Comparison of ENCODE assay signal across 28 cellular contexts in genomic region chr3:25493246-25493645, GRCh38.
A peak's percentile ranks its signal among the peaks of the same experiment; 100 is the strongest.
DNase-seq lines count a peak whose midpoint lies in the region; TF ChIP-seq lines count a peak whose summit lies in the region.
"Had no signal": no experiment of that assay in that cellular context is flagged by ENCODE, and none has a peak within 500 bp of the region (broad histone marks: within the 10 kb centered on the region; RNA-seq: fewer than 3 reads in every experiment).

No MANE protein-coding gene starts in this region.

- 65 to 75% methylated on average over 3 of the region's 3 CpGs for WGBS in sigmoid colon, 2 donors

- TF ChIP-seq POLR2A in sigmoid colon (IDR thresholded peaks at IDR 0.05): no peak

- no peaks in the 10 kb centered on the region for H3K27me3 ChIP-seq in sigmoid colon
- H3K27me3 ChIP-seq: BLaER1, body of pancreas, Peyer's patch had no signal

- H3K4me1 ChIP-seq in sigmoid colon: peaks cover 0 to 29% (median 16%) of the 10 kb centered on the region in 4 donors
- H3K4me1 ChIP-seq: BLaER1, body of pancreas, HAP-1, Peyer's patch had no signal

- peaks cover 19% of the 10 kb centered on the region for H3K4me1 Mint-ChIP-seq in progenitor cell of endocrine pancreas (ENCODE audit: low read depth)
- H3K4me1 Mint-ChIP-seq: activated CD4-positive, alpha-beta T cell treated with anti-CD3 and anti-CD28 coated beads, Interleukin-2, amount 10 ng/mL, durations not matched to agents 7 days and 5 days; activated naive CD8-positive, alpha-beta T cell treated with anti-CD3 and anti-CD28 coated beads, Interleukin-2, amount 10 ng/mL, durations not matched to agents 7 days and 5 days; naive thymus-derived CD8-positive, alpha-beta T cell; stimulated activated effector memory CD8-positive, alpha-beta T cell treated with anti-CD3 and anti-CD28 coated beads, Interleukin-12 subunit alpha, Interleukin-12 subunit beta, amount 100 ng/mL, for 72 hours had no signal

- no peak for TF ChIP-seq EP300 in sigmoid colon (IDR thresholded peaks at IDR 0.05)

- DNase-seq in M059J (ENCODE audit: low read depth): peak; percentile 84
- peak; percentile 66 for DNase-seq in astrocyte of the hippocampus (ENCODE audit: low read depth, low spot score)
- peak; percentile 38 for DNase-seq in fibroblast of pulmonary artery (ENCODE audit: low read depth)
- no peak for DNase-seq in progenitor cell of endocrine pancreas (ENCODE audit: low spot score, unreplicated experiment)
- DNase-seq in sigmoid colon: no peak
- DNase-seq in NAMALWA (ENCODE audit: low spot score): no peak
- no peak for DNase-seq in globus pallidus (ENCODE audit: low spot score)
- DNase-seq in islet precursor cell: no peak
- DNase-seq: activated CD4-positive, alpha-beta T cell treated with anti-CD3 and anti-CD28 coated beads, Interleukin-2, amount 10 ng/mL, durations not matched to agents 7 days and 5 days; activated gamma-delta T cell treated with Interleukin-2 at 50 U/mL for 16 hours; activated naive CD8-positive, alpha-beta T cell treated with anti-CD3 and anti-CD28 coated beads, Interleukin-2, amount 10 ng/mL, durations not matched to agents 7 days and 5 days; activated T-cell treated with anti-CD3 and anti-CD28 coated beads, Interleukin-2, amount 50 U/mL, for 4 hours; body of pancreas; DMS153; KG1; naive thymus-derived CD8-positive, alpha-beta T cell; NCI-H1436 treated with DMSO at 0.1 percent for 48 hours; NCI-H2081 treated with DMSO at 0.1 percent for 48 hours; NCI-H345; nucleus accumbens; Peyer's patch; SIG-M5; T-helper 9 cell; trophoblast cell had no signal

- H3K9me3 Mint-ChIP-seq in progenitor cell of endocrine pancreas (ENCODE audit: low read depth): peaks cover 14% of the 10 kb centered on the region

- no peaks in the 10 kb centered on the region for H3K36me3 ChIP-seq in sigmoid colon
- H3K36me3 ChIP-seq: BLaER1, HAP-1, Peyer's patch had no signal

- H3K9me3 ChIP-seq in sigmoid colon: peaks cover 0 to 14% (median 8%) of the 10 kb centered on the region in 4 donors
- H3K9me3 ChIP-seq: HAP-1 had no signal

- H3K4me3 ChIP-seq in fibroblast of pulmonary artery (replicated peaks; ENCODE audit: low read depth, low read length): no peak overlapping the region
- no peak overlapping the region for H3K4me3 ChIP-seq in sigmoid colon
- H3K4me3 ChIP-seq: BLaER1, body of pancreas, GM12878, HAP-1, Peyer's patch had no signal

- no peak overlapping the region for H3K27ac ChIP-seq in sigmoid colon
- H3K27ac ChIP-seq: BLaER1, body of pancreas, Peyer's patch had no signal

- H3K4me3 Mint-ChIP-seq in progenitor cell of endocrine pancreas (ENCODE audit: low read depth): no peak overlapping the region
- H3K4me3 Mint-ChIP-seq: activated CD4-positive, alpha-beta T cell treated with anti-CD3 and anti-CD28 coated beads, Interleukin-2, amount 10 ng/mL, durations not matched to agents 7 days and 5 days; activated naive CD8-positive, alpha-beta T cell treated with anti-CD3 and anti-CD28 coated beads, Interleukin-2, amount 10 ng/mL, durations not matched to agents 7 days and 5 days; activated T-cell treated with anti-CD3 and anti-CD28 coated beads, Interleukin-2, amount 50 U/mL, for 4 hours; stimulated activated effector memory CD8-positive, alpha-beta T cell treated with anti-CD3 and anti-CD28 coated beads, Interleukin-12 subunit alpha, Interleukin-12 subunit beta, amount 100 ng/mL, for 72 hours had no signal

- peak overlapping the region; percentile 67 for H3K27ac Mint-ChIP-seq in progenitor cell of endocrine pancreas
- H3K27ac Mint-ChIP-seq: activated CD4-positive, alpha-beta T cell treated with anti-CD3 and anti-CD28 coated beads, Interleukin-2, amount 10 ng/mL, durations not matched to agents 7 days and 5 days; activated naive CD8-positive, alpha-beta T cell treated with anti-CD3 and anti-CD28 coated beads, Interleukin-2, amount 10 ng/mL, durations not matched to agents 7 days and 5 days; naive thymus-derived CD8-positive, alpha-beta T cell; stimulated activated effector memory CD8-positive, alpha-beta T cell treated with anti-CD3 and anti-CD28 coated beads, Interleukin-12 subunit alpha, Interleukin-12 subunit beta, amount 100 ng/mL, for 72 hours had no signal

- H3K27me3 Mint-ChIP-seq in progenitor cell of endocrine pancreas: no peaks in the 10 kb centered on the region
- H3K27me3 Mint-ChIP-seq: activated CD4-positive, alpha-beta T cell treated with anti-CD3 and anti-CD28 coated beads, Interleukin-2, amount 10 ng/mL, durations not matched to agents 7 days and 5 days; activated naive CD8-positive, alpha-beta T cell treated with anti-CD3 and anti-CD28 coated beads, Interleukin-2, amount 10 ng/mL, durations not matched to agents 7 days and 5 days had no signal

- intact Hi-C loops in sigmoid colon (cut with DNase I): no loop called here

- H3K36me3 Mint-ChIP-seq in progenitor cell of endocrine pancreas (ENCODE audit: insufficient read depth): peaks cover 35% of the 10 kb centered on the region
- H3K36me3 Mint-ChIP-seq: activated naive CD8-positive, alpha-beta T cell treated with anti-CD3 and anti-CD28 coated beads, Interleukin-2, amount 10 ng/mL, durations not matched to agents 7 days and 5 days; stimulated activated effector memory CD8-positive, alpha-beta T cell treated with anti-CD3 and anti-CD28 coated beads, Interleukin-12 subunit alpha, Interleukin-12 subunit beta, amount 100 ng/mL, for 72 hours had no signal

- no peak for TF ChIP-seq CTCF in fibroblast of pulmonary artery (IDR thresholded peaks at IDR 0.05; ENCODE audit: low read length, missing control alignments)
- no peak for TF ChIP-seq CTCF in progenitor cell of endocrine pancreas (IDR thresholded peaks at IDR 0.05; ENCODE audit: unreplicated experiment)
- no peak for TF ChIP-seq CTCF in sigmoid colon (IDR thresholded peaks at IDR 0.05)

Comparison
In these comparisons a context has a peak if more than half of its experiments do, and no peak if none do; other contexts are left out.
1. DNase-seq: peak in M059J (single experiment), astrocyte of the hippocampus (single experiment) and fibroblast of pulmonary artery (single experiment); none in progenitor cell of endocrine pancreas (single experiment), sigmoid colon (single experiment), NAMALWA (single experiment), globus pallidus (single experiment) and islet precursor cell (single experiment).